12 cellular contexts compared by ENCODE assay signal in genomic region chr16:70696368-70696767, GRCh38. TPM values are rescaled to one million over a fixed set of nuclear protein-coding genes. Genes with fewer than 3 reads are reported as not detected.
DNase-seq lines count a peak whose midpoint lies in the region; ATAC-seq and TF ChIP-seq lines count a peak whose summit lies in the region.
"Had no signal": no experiment of that assay in that cellular context is flagged by ENCODE, and none has a peak within 500 bp of the region (broad histone marks: within the 10 kb centered on the region; RNA-seq: fewer than 3 reads in every experiment).

No MANE protein-coding gene starts in this region.

- H3K4me3 Mint-ChIP-seq in nephron: peak overlapping the region in 1 of 3 experiments; percentile 11
- H3K4me3 Mint-ChIP-seq: activated T-cell treated with anti-CD3 and anti-CD28 coated beads, Interleukin-2, amount 50 U/mL, for 4 hours; B cell had no signal

- TF ChIP-seq POLR2A in heart left ventricle (IDR thresholded peaks at IDR 0.05) (no peak), breast epithelium (IDR thresholded peaks at IDR 0.05) (no peak), uterus (IDR thresholded peaks at IDR 0.05) (no peak)

- H3K9me3 ChIP-seq in heart left ventricle (no peaks in the 10 kb centered on the region), breast epithelium (no peaks in the 10 kb centered on the region), uterus (no peaks in the 10 kb centered on the region)
- H3K9me3 ChIP-seq: MG63 had no signal

- no peaks in the 10 kb centered on the region for H3K27me3 ChIP-seq in heart left ventricle
- H3K27me3 ChIP-seq in breast epithelium: no peaks in the 10 kb centered on the region
- H3K27me3 ChIP-seq in uterus: no peaks in the 10 kb centered on the region
- H3K27me3 ChIP-seq: MG63 had no signal

- TF ChIP-seq CTCF in heart left ventricle (IDR thresholded peaks at IDR 0.05) (no peak), breast epithelium (IDR thresholded peaks at IDR 0.05) (no peak), nephron (IDR thresholded peaks at IDR 0.05; ENCODE audit: unreplicated experiment in 3 of 3) (no peak), uterus (IDR thresholded peaks at IDR 0.05) (no peak)

- H3K4me3 ChIP-seq in heart left ventricle: no peak overlapping the region
- H3K4me3 ChIP-seq in breast epithelium: no peak overlapping the region
- no peak overlapping the region for H3K4me3 ChIP-seq in uterus
- H3K4me3 ChIP-seq: MG63 had no signal

- ATAC-seq in heart left ventricle: no peak
- ATAC-seq in left cardiac atrium: no peak

- H3K9me3 Mint-ChIP-seq in nephron: no peaks in the 10 kb centered on the region
- H3K9me3 Mint-ChIP-seq: activated T-cell treated with anti-CD3 and anti-CD28 coated beads, Interleukin-2, amount 50 U/mL, for 4 hours had no signal

- DNase-seq in heart left ventricle: no peak
- no peak for DNase-seq in left cardiac atrium
- no peak for DNase-seq in breast epithelium (ENCODE audit: low spot score in 2 of 2)
- DNase-seq in uterus: no peak
- DNase-seq in NCI-H82 treated with DMSO at 0.1 percent for 48 hours (lab: John Stamatoyannopoulos, UW; ENCODE audit: unreplicated experiment): no peak
- no peak for DNase-seq in NCI-H1930 (lab: John Stamatoyannopoulos, UW)
- DNase-seq in NCI-H446 (lab: John Stamatoyannopoulos, UW): no peak
- DNase-seq: activated T-cell treated with anti-CD3 and anti-CD28 coated beads, Interleukin-2, amount 50 U/mL, for 4 hours; MG63 had no signal

- intact Hi-C loops in heart left ventricle (cut with DNase I) (no loop called here), left cardiac atrium (cut with DNase I) (no loop called here), breast epithelium (cut with DNase I; ENCODE audit: low total_unique reads) (no loop called here), uterus (cut with DNase I; ENCODE audit: low total_unique reads) (no loop called here)

- H3K4me1 Mint-ChIP-seq in nephron: peaks cover 63% of the 10 kb centered on the region
- H3K4me1 Mint-ChIP-seq: B cell had no signal

- peaks cover 7% of the 10 kb centered on the region for H3K27me3 Mint-ChIP-seq in nephron (ENCODE audit: low read depth)
- H3K27me3 Mint-ChIP-seq: B cell had no signal

- H3K27ac ChIP-seq in heart left ventricle: peak overlapping the region in 11 of 12 donors; percentile 55 to 98 (median 91)
- peak overlapping the region; percentile 96 for H3K27ac ChIP-seq in breast epithelium
- H3K27ac ChIP-seq in uterus: peak overlapping the region; percentile 93 to 97
- H3K27ac ChIP-seq: parathyroid adenoma had no signal

- H3K36me3 Mint-ChIP-seq in nephron (ENCODE audit: low read depth): peaks cover 4% of the 10 kb centered on the region

- WGBS in heart left ventricle, 4 donors: 90 to 98% (median 97%) methylated on average over 8 of the region's 8 CpGs

- H3K36me3 ChIP-seq in heart left ventricle (peaks cover 0 to 7% (median 0%) of the 10 kb centered on the region in 9 donors), breast epithelium (no peaks in the 10 kb centered on the region), uterus (no peaks in the 10 kb centered on the region)
- H3K36me3 ChIP-seq: MG63 had no signal

- peaks cover 4 to 97% (median 76%) of the 10 kb centered on the region in 12 donors for H3K4me1 ChIP-seq in heart left ventricle
- H3K4me1 ChIP-seq in breast epithelium: peaks cover 42 to 63% of the 10 kb centered on the region in 2 donors
- peaks cover 24 to 52% of the 10 kb centered on the region in 2 donors for H3K4me1 ChIP-seq in uterus

- H3K27ac Mint-ChIP-seq in nephron: peak overlapping the region in 2 of 3 experiments; percentile 82 to 83
- H3K27ac Mint-ChIP-seq: B cell had no signal

RNA-seq across cellular contexts. Expression of gene MTSS2, which starts 10.5 kb away (rescaled TPM):
- total RNA-seq in heart left ventricle: 10 to 100 TPM; 51.9 to 90.9 (median 72.2) TPM
- 10 to 100 TPM; 58.8 to 97.1 TPM for polyA plus RNA-seq in heart left ventricle
- 10 to 100 TPM; 50.7 to 51.4 TPM for total RNA-seq in left cardiac atrium
- 10 to 100 TPM in 2 of 3 donors, 1 to 10 TPM in 1; 9.4 to 28.8 (median 22.8) TPM for total RNA-seq in breast epithelium
- total RNA-seq in uterus: 100 to 1,000 TPM in 1 of 4 donors, 10 to 100 TPM in 3; 11.2 to 142 (median 18.2) TPM

RNA-seq across cellular contexts. Expression of gene IL34, which starts 50.0 kb away (rescaled TPM):
- 1 to 10 TPM in 8 of 9 donors, under 1 TPM in 1; 0.49 to 6.5 (median 2.7) TPM for total RNA-seq in heart left ventricle
- polyA plus RNA-seq in heart left ventricle: 1 to 10 TPM in 1 of 2 donors, under 1 TPM in 1; 0.82 to 2.3 TPM
- total RNA-seq in left cardiac atrium: 1 to 10 TPM; 1.4 to 4.0 TPM
- 10 to 100 TPM in 1 of 3 donors, 1 to 10 TPM in 1, under 1 TPM in 1; 0.64 to 37.9 (median 7.5) TPM for total RNA-seq in breast epithelium
- 1 to 10 TPM in 3 of 4 donors, not detected in 1; 3.3 to 9.4 (median 9.0) TPM for total RNA-seq in uterus
- total RNA-seq: B cell had no signal
